Comparison of ENCODE assay signal across 20 cellular contexts in genomic region chr13:102814025-102814607, GRCh38. TPM values are rescaled to one million over a fixed set of nuclear protein-coding genes. Genes with fewer than 3 reads are reported as not detected.
DNase-seq lines count a peak whose midpoint lies in the region; ATAC-seq, FAIRE-seq and TF ChIP-seq lines count a peak whose summit lies in the region.
"Had no signal": no experiment of that assay in that cellular context is flagged by ENCODE, and none has a peak within 500 bp of the region (broad histone marks: within the 10 kb centered on the region; RNA-seq: fewer than 3 reads in every experiment).

No MANE protein-coding gene starts in this region.

- no peak for TF ChIP-seq POLR2A in transverse colon (IDR thresholded peaks at IDR 0.05)

- no peak overlapping the region for H3K4me2 ChIP-seq in keratinocyte (ENCODE audit: control insufficient read depth, extremely low read depth, insufficient read depth, low read depth, low read length)
- H3K4me2 ChIP-seq: BLaER1 treated with 17β-estradiol and CSF1 and Interleukin-3, amounts not matched to agents 10 nM and 100 nM; smooth muscle cell had no signal

- H3K4me1 ChIP-seq in keratinocyte (ENCODE audit: control insufficient read depth, extremely low read depth, insufficient read depth, low read length) (peaks cover 6% of the 10 kb centered on the region), transverse colon (peaks cover 0 to 3% (median 0%) of the 10 kb centered on the region in 4 donors)
- H3K4me1 ChIP-seq: BLaER1 treated with 17β-estradiol and CSF1 and Interleukin-3, amounts not matched to agents 10 nM and 100 nM; breast epithelium had no signal

- peaks cover 25 to 35% (median 25%) of the 10 kb centered on the region in 3 donors for H3K36me3 Mint-ChIP-seq in immature natural killer cell

- H3K27me3 Mint-ChIP-seq in immature natural killer cell (ENCODE audit: low read depth in 3 of 3) = peaks cover 0 to 2% (median 0%) of the 10 kb centered on the region in 3 donors

- FAIRE-seq in keratinocyte (lab: Jason Lieb, UNC) = peak; percentile 43

- no peaks in the 10 kb centered on the region for H3K9me3 ChIP-seq in keratinocyte (ENCODE audit: control insufficient read depth, low read depth, low read length)
- H3K9me3 ChIP-seq in transverse colon = peaks cover 0 to 9% of the 10 kb centered on the region in 2 donors

- peak overlapping the region in 2 of 6 donors; percentile 21 to 64 for H3K27ac Mint-ChIP-seq in immature natural killer cell
- H3K27ac Mint-ChIP-seq: activated T-helper 1 cell treated with anti-CD3 and anti-CD28 coated beads, Interleukin-12 subunit alpha, Interleukin-12 subunit beta, Interleukin-2, Interleukin-4 antibody, amounts not matched to agents 30 ng/mL and 10 ng/mL and 1 ng/mL, durations not matched to agents 14 hours and 24 hours and 36 hours had no signal

- no peak overlapping the region for H2AFZ ChIP-seq in keratinocyte (ENCODE audit: control insufficient read depth, low read length)

- no peak overlapping the region for H3K27ac ChIP-seq in keratinocyte (ENCODE audit: control insufficient read depth, insufficient read depth, low read length)
- H3K27ac ChIP-seq in transverse colon = no peak overlapping the region
- H3K27ac ChIP-seq: BLaER1 treated with 17β-estradiol and CSF1 and Interleukin-3, amounts not matched to agents 10 nM and 100 nM; breast epithelium; thoracic aorta; VCaP had no signal

- in situ Hi-C loops in transverse colon (cut with MboI; ENCODE audit: low pct_ligation_motif_present in 1 of 4, low pct_unique_long_range_greater_than_20kb in 1 of 4, low sequenced_read_pairs in 3 of 4) = no loop called here

- H3K27me3 ChIP-seq in keratinocyte (ENCODE audit: control insufficient read depth, extremely low read depth, insufficient read depth, low read length) = no peaks in the 10 kb centered on the region
- no peaks in the 10 kb centered on the region for H3K27me3 ChIP-seq in transverse colon
- H3K27me3 ChIP-seq: BLaER1 treated with 17β-estradiol and CSF1 and Interleukin-3, amounts not matched to agents 10 nM and 100 nM; breast epithelium; MG63 had no signal

- H3K36me3 ChIP-seq in keratinocyte (ENCODE audit: control insufficient read depth in 2 of 2, extremely low read depth in 1 of 2, insufficient read depth in 2 of 2, low read length in 2 of 2) (peaks cover 3% of the 10 kb centered on the region in 2 experiments), transverse colon (peaks cover 0 to 33% (median 2%) of the 10 kb centered on the region in 4 donors)
- H3K36me3 ChIP-seq: breast epithelium, thoracic aorta had no signal

- H3K9me1 ChIP-seq in keratinocyte (ENCODE audit: control insufficient read depth, extremely low read depth, insufficient read depth, low read length) = no peaks in the 10 kb centered on the region

- peaks cover 6 to 23% of the 10 kb centered on the region in 2 donors for H3K4me1 Mint-ChIP-seq in immature natural killer cell

- H4K20me1 ChIP-seq in keratinocyte (ENCODE audit: control insufficient read depth, extremely low read depth, insufficient read depth, low read length) = no peaks in the 10 kb centered on the region
- H4K20me1 ChIP-seq: BLaER1 treated with 17β-estradiol and CSF1 and Interleukin-3, amounts not matched to agents 10 nM and 100 nM had no signal

- WGBS in transverse colon (ENCODE audit: low coverage in 1 of 2), 2 donors = 80 to 89% methylated on average over 5 to 7 of the region's 7 CpGs

- no peak for TF ChIP-seq EP300 in transverse colon (IDR thresholded peaks at IDR 0.05; ENCODE audit: low read depth)

- H3K79me2 ChIP-seq in keratinocyte (ENCODE audit: control insufficient read depth, insufficient read depth, low read length) = peaks cover 45% of the 10 kb centered on the region

- DNase-seq in stimulated activated CD4-positive, alpha-beta T cell treated with anti-CD3 and anti-CD28 coated beads, Interleukin-1b, Interleukin-23, amount 100 ng/mL, for 48 hours = peak; percentile 2
- DNase-seq in stimulated activated CD4-positive, alpha-beta T cell treated with anti-CD3 and anti-CD28 coated beads, Interleukin-2, amount 100 ng/mL, for 48 hours = no peak
- DNase-seq in keratinocyte (ENCODE audit: low read depth, low spot score) (no peak), immature natural killer cell (no peak), NAMALWA (ENCODE audit: low spot score) (no peak), transverse colon (no peak), hepatic stellate cell (ENCODE audit: low spot score) (no peak)
- DNase-seq: foreskin fibroblast; GF-D8; HCEC 1CT; MG63; NCI-H2029; stimulated activated CD8-positive, alpha-beta memory T cell treated with anti-CD3 and anti-CD28 coated beads, Interleukin-4, amount 100 ng/mL, for 48 hours had no signal

- ATAC-seq in HG03045 (IDR thresholded peaks at IDR 0.05; ENCODE audit: unreplicated experiment) = peak; percentile 62

- H3K4me3 Mint-ChIP-seq in immature natural killer cell = no peak overlapping the region
- H3K4me3 Mint-ChIP-seq: activated T-helper 1 cell treated with anti-CD3 and anti-CD28 coated beads, Interleukin-12 subunit alpha, Interleukin-12 subunit beta, Interleukin-2, Interleukin-4 antibody, amounts not matched to agents 30 ng/mL and 10 ng/mL and 1 ng/mL, durations not matched to agents 14 hours and 24 hours and 36 hours had no signal

- dilution Hi-C loops in keratinocyte (cut with MboI; ENCODE audit: extremely low pct_ligation_motif_present, low sequenced_read_pairs) = no loop called here

- peaks cover 0 to 6% (median 3%) of the 10 kb centered on the region in 6 donors for H3K9me3 Mint-ChIP-seq in immature natural killer cell

- TF ChIP-seq CTCF in keratinocyte (optimal IDR thresholded peaks at IDR 0.05 in 1 of 3, IDR thresholded peaks at IDR 0.05 in 1 of 3, conservative IDR thresholded peaks at IDR 0.05 in 1 of 3; ENCODE audit: extremely low read depth in 1 of 3, insufficient read depth in 2 of 3, low read length in 3 of 3) (no peak), transverse colon (IDR thresholded peaks at IDR 0.05) (no peak)

- no peak overlapping the region for H3K4me3 ChIP-seq in keratinocyte (ENCODE audit: control insufficient read depth in 2 of 3, extremely low read depth in 1 of 3, insufficient read depth in 2 of 3, low read depth in 1 of 3, low read length in 3 of 3)
- no peak overlapping the region for H3K4me3 ChIP-seq in transverse colon
- H3K4me3 ChIP-seq: BLaER1 treated with 17β-estradiol and CSF1 and Interleukin-3, amounts not matched to agents 10 nM and 100 nM; breast epithelium; MG63; smooth muscle cell; thoracic aorta had no signal

- intact Hi-C loops in transverse colon (cut with DNase I; ENCODE audit: low total_unique reads) = no loop called here

- H3K9ac ChIP-seq in keratinocyte (ENCODE audit: control insufficient read depth, extremely low read depth, insufficient read depth, low read length) = no peak overlapping the region
- H3K9ac ChIP-seq: BLaER1 treated with 17β-estradiol and CSF1 and Interleukin-3, amounts not matched to agents 10 nM and 100 nM had no signal

RNA-seq across cellular contexts. Expression of gene BIVM, which starts 15.2 kb away (rescaled TPM):
- polyA plus RNA-seq in keratinocyte (11.8 to 20.7 TPM (median 13.2 TPM) in 3 replicates), immature natural killer cell (10 to 100 TPM; 13.3 to 20.1 (median 13.6) TPM)
- polyA plus RNA-seq in keratinocyte (2011; ENCODE audit: low read depth) = 6.9 TPM
- 9.3 and 15.1 TPM in 2 replicates for polyA plus RNA-seq in keratinocyte (2011; cell fraction: cytosol; rRNA removed)
- 22.4 and 25.3 TPM in 2 replicates for polyA plus RNA-seq in keratinocyte (2011; cell fraction: nucleus; rRNA removed)
- 5.4 and 9.9 TPM in 2 replicates for polyA plus RNA-seq in keratinocyte (2012; ENCODE audit: low replicate concordance)
- 1.1 to 9.2 TPM (median 4.3 TPM) in 3 replicates for polyA minus RNA-seq in keratinocyte
- polyA minus RNA-seq in keratinocyte (2011; cell fraction: cytosol; rRNA and poly(A)+ RNA removed) = 7.9 TPM
- 5.8 and 14.2 TPM in 2 replicates for polyA minus RNA-seq in keratinocyte (2011; cell fraction: nucleus; rRNA and poly(A)+ RNA removed)
- 10 to 100 TPM in 3 of 4 donors, 1 to 10 TPM in 1; 3.0 to 31.4 (median 23.9) TPM for total RNA-seq in transverse colon

RNA-seq across cellular contexts. Expression of gene POGLUT2, which starts 15.3 kb away (rescaled TPM):
- polyA plus RNA-seq in keratinocyte (5.5 to 8.8 TPM (median 6.4 TPM) in 3 replicates), immature natural killer cell (1 to 10 TPM; 1.2 to 4.2 (median 1.7) TPM)
- polyA plus RNA-seq in keratinocyte (2011; ENCODE audit: low read depth) = 6.0 TPM
- polyA plus RNA-seq in keratinocyte (2011; cell fraction: cytosol; rRNA removed) = 2.2 and 3.9 TPM in 2 replicates
- 8.3 and 11.4 TPM in 2 replicates for polyA plus RNA-seq in keratinocyte (2011; cell fraction: nucleus; rRNA removed)
- 3.4 and 4.8 TPM in 2 replicates for polyA plus RNA-seq in keratinocyte (2012; ENCODE audit: low replicate concordance)
- 1.6 to 4.0 TPM (median 1.7 TPM) in 3 replicates for polyA minus RNA-seq in keratinocyte
- polyA minus RNA-seq in keratinocyte (2011; cell fraction: cytosol; rRNA and poly(A)+ RNA removed) = 1.9 TPM
- 5.2 and 6.3 TPM in 2 replicates for polyA minus RNA-seq in keratinocyte (2011; cell fraction: nucleus; rRNA and poly(A)+ RNA removed)
- 1 to 10 TPM in 2 of 4 donors, under 1 TPM in 1, not detected in 1; 0.75 to 3.5 (median 2.0) TPM for total RNA-seq in transverse colon

RNA-seq across cellular contexts. Expression of gene ERCC5, which starts 31.7 kb away (rescaled TPM):
- polyA plus RNA-seq in keratinocyte (27.0 to 40.3 TPM (median 35.4 TPM) in 3 replicates), immature natural killer cell (10 to 100 TPM; 24.2 to 67.6 (median 36.3) TPM)
- polyA plus RNA-seq in keratinocyte (2011; ENCODE audit: low read depth) = 60.6 TPM
- polyA plus RNA-seq in keratinocyte (2011; cell fraction: cytosol; rRNA removed) = 24.6 and 28.1 TPM in 2 replicates
- 55.0 and 88.2 TPM in 2 replicates for polyA plus RNA-seq in keratinocyte (2011; cell fraction: nucleus; rRNA removed)
- polyA plus RNA-seq in keratinocyte (2012; ENCODE audit: low replicate concordance) = 29.5 and 40.7 TPM in 2 replicates
- polyA minus RNA-seq in keratinocyte = 16.1 to 42.6 TPM (median 24.0 TPM) in 3 replicates
- 14.2 TPM for polyA minus RNA-seq in keratinocyte (2011; cell fraction: cytosol; rRNA and poly(A)+ RNA removed)
- polyA minus RNA-seq in keratinocyte (2011; cell fraction: nucleus; rRNA and poly(A)+ RNA removed) = 25.0 and 40.4 TPM in 2 replicates
- 100 to 1,000 TPM in 1 of 4 donors, 10 to 100 TPM in 3; 64.4 to 116 (median 84.9) TPM for total RNA-seq in transverse colon

RNA-seq across cellular contexts. Expression of gene TEX30, which starts 40.5 kb away (rescaled TPM):
- 7.0 to 16.9 TPM (median 11.6 TPM) in 3 replicates for polyA plus RNA-seq in keratinocyte
- 5.1 TPM for polyA plus RNA-seq in keratinocyte (2011; ENCODE audit: low read depth)
- polyA plus RNA-seq in keratinocyte (2011; cell fraction: cytosol; rRNA removed) = 7.8 and 12.5 TPM in 2 replicates
- 5.1 and 6.8 TPM in 2 replicates for polyA plus RNA-seq in keratinocyte (2011; cell fraction: nucleus; rRNA removed)
- polyA plus RNA-seq in keratinocyte (2012; ENCODE audit: low replicate concordance) = 8.7 and 11.2 TPM in 2 replicates
- 0.62 to 3.9 TPM (median 1.6 TPM) in 3 replicates for polyA minus RNA-seq in keratinocyte
- polyA minus RNA-seq in keratinocyte (2011; cell fraction: cytosol; rRNA and poly(A)+ RNA removed) = 2.3 TPM
- polyA minus RNA-seq in keratinocyte (2011; cell fraction: nucleus; rRNA and poly(A)+ RNA removed) = 0.53 and 0.78 TPM in 2 replicates
- 10 to 100 TPM; 24.3 to 30.8 (median 24.5) TPM for polyA plus RNA-seq in immature natural killer cell
- total RNA-seq in transverse colon = 1 to 10 TPM in 3 of 4 donors, not detected in 1; 5.4 to 6.0 (median 6.0) TPM
